In the genomic region with DNA sequence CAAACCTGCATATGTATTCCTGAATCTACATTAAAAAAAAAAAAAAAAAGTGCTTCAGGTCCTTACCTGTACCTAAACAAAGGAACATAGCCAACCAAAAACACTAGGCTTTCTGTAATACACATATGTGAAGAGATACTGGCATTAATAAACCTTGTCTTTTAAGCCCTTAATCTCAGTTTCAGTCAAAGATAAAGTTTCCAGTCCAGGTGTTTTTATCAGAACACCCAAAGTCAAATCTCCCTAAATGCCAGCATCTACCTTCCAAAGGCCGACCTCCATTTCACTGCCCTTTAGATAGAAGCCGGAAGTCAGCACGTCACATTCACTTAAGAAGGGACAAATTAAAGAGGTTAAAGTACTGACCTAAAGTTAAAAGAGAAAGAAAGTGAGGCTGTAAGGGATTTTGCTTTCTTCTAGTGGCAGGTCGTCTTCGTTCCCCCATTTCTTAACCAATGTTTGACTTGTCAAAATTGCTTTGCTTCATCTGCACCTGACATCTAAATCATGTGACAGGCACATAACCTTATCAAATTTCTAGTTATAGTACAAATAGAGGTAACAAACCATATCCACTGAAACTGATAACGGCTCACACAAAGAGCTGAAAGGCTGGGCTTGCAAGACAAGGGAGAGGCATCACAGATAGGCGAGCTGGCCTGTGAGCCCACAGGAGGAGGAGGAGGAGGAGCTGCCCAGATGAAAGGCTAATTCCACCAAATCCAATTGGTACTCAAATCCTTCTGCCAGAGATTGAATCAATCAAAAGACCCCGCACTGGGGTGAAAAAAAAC, we compare ENCODE assay signal across 14 cellular contexts.
"Had no signal": no experiment of that assay in that cellular context is flagged by ENCODE, and none has a peak within 500 bp of the region (broad histone marks: within the 10 kb centered on the region; RNA-seq: fewer than 3 reads in every experiment).

No MANE protein-coding gene starts in this region.

- H3K4me3 ChIP-seq: dorsolateral prefrontal cortex, heart left ventricle, left ventricle myocardium inferior, testis had no signal

- H3K4me3 Mint-ChIP-seq: activated CD4-positive, alpha-beta memory T cell treated with anti-CD3 and anti-CD28 coated beads for 36 hours; activated naive CD8-positive, alpha-beta T cell treated with anti-CD3 and anti-CD28 coated beads, Interleukin-2, amount 10 ng/mL, durations not matched to agents 7 days and 5 days; activated T-cell treated with anti-CD3 and anti-CD28 coated beads, Interleukin-2, amount 50 U/mL, for 4 hours; memory B cell; nephron; stimulated activated naive CD8-positive, alpha-beta T cell treated with anti-CD3 and anti-CD28 coated beads, Interleukin-15, Interleukin-2, amounts not matched to agents 100 ng/mL and 50 ng/mL, for 24 hours had no signal

- H3K9me3 ChIP-seq: left ventricle myocardium inferior, testis had no signal

- H3K36me3 Mint-ChIP-seq: activated CD4-positive, alpha-beta memory T cell treated with anti-CD3 and anti-CD28 coated beads for 36 hours; activated naive CD8-positive, alpha-beta T cell treated with anti-CD3 and anti-CD28 coated beads, Interleukin-2, amount 10 ng/mL, durations not matched to agents 7 days and 5 days; memory B cell had no signal

- H3K4me1 ChIP-seq: testis had no signal

- ATAC-seq: activated T-cell treated with anti-CD3 and anti-CD28 coated beads, Interleukin-2, amount 50 U/mL, for 4 hours; heart left ventricle had no signal

- H3K27me3 Mint-ChIP-seq: activated naive CD8-positive, alpha-beta T cell treated with anti-CD3 and anti-CD28 coated beads, Interleukin-2, amount 10 ng/mL, durations not matched to agents 7 days and 5 days; stimulated activated naive CD8-positive, alpha-beta T cell treated with anti-CD3 and anti-CD28 coated beads, Interleukin-15, Interleukin-2, amounts not matched to agents 100 ng/mL and 50 ng/mL, for 24 hours had no signal

- H3K9me3 Mint-ChIP-seq: activated CD4-positive, alpha-beta memory T cell treated with anti-CD3 and anti-CD28 coated beads for 36 hours; activated naive CD8-positive, alpha-beta T cell treated with anti-CD3 and anti-CD28 coated beads, Interleukin-2, amount 10 ng/mL, durations not matched to agents 7 days and 5 days; activated T-cell treated with anti-CD3 and anti-CD28 coated beads, Interleukin-2, amount 50 U/mL, for 4 hours; memory B cell; nephron; stimulated activated naive CD8-positive, alpha-beta T cell treated with anti-CD3 and anti-CD28 coated beads, Interleukin-15, Interleukin-2, amounts not matched to agents 100 ng/mL and 50 ng/mL, for 24 hours had no signal

- H3K36me3 ChIP-seq: heart left ventricle, left ventricle myocardium inferior had no signal

- H3K27me3 ChIP-seq: dorsolateral prefrontal cortex, heart left ventricle, testis had no signal

- H3K27ac Mint-ChIP-seq: activated CD4-positive, alpha-beta memory T cell treated with anti-CD3 and anti-CD28 coated beads for 36 hours; activated naive CD8-positive, alpha-beta T cell treated with anti-CD3 and anti-CD28 coated beads, Interleukin-2, amount 10 ng/mL, durations not matched to agents 7 days and 5 days; memory B cell; nephron; stimulated activated naive CD8-positive, alpha-beta T cell treated with anti-CD3 and anti-CD28 coated beads, Interleukin-15, Interleukin-2, amounts not matched to agents 100 ng/mL and 50 ng/mL, for 24 hours had no signal

- DNase-seq: activated CD4-positive, alpha-beta memory T cell treated with anti-CD3 and anti-CD28 coated beads for 36 hours; activated effector memory CD4-positive, alpha-beta T cell treated with anti-CD3 and anti-CD28 coated beads, Interleukin-2, amount 50 U/mL, for 16 hours; activated naive CD8-positive, alpha-beta T cell treated with anti-CD3 and anti-CD28 coated beads, Interleukin-2, amount 10 ng/mL, durations not matched to agents 7 days and 5 days; activated T-cell treated with anti-CD3 and anti-CD28 coated beads, Interleukin-2, amount 50 U/mL, for 4 hours; anterior cingulate cortex; dorsolateral prefrontal cortex; heart left ventricle; islet precursor cell; left ventricle myocardium inferior; stimulated activated CD4-positive, alpha-beta T cell treated with anti-CD3 and anti-CD28 coated beads, Interleukin-4, amount 100 ng/mL, for 24 hours; testis had no signal

- H3K4me1 Mint-ChIP-seq: activated naive CD8-positive, alpha-beta T cell treated with anti-CD3 and anti-CD28 coated beads, Interleukin-2, amount 10 ng/mL, durations not matched to agents 7 days and 5 days; memory B cell; nephron had no signal
